In the genomic region with DNA sequence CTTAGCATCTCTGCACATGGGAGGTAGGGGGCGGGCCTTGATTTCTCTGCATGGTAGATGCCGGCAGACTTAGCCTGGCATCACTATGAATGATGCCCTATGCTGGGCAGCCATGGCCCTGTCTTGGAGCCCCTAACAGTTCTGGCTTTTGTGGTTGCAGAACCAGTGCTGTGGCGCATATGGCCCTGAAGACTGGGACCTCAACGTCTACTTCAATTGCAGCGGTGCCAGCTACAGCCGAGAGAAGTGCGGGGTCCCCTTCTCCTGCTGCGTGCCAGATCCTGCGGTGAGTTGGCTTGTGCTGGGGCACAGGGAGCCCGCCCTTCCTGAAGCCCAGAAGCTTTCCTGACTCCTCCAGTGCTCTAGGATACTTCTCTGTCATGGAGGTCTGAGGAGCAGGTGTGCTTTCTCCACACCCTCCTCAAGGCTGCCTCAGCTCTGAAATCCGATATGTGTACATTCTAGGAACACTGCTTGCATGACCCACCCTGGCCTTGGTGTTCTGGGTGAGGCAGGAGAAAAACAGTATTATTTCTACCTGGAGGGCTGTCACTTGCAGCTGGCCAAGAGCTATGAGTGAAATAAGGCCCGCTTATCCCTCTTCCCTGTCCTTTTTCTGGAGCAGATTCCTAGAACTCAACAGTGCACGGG, we compare ENCODE assay signal across 13 cellular contexts. TPM values are rescaled to one million over a fixed set of nuclear protein-coding genes. Genes with fewer than 3 reads are reported as not detected.
DNase-seq lines count a peak whose midpoint lies in the region; ATAC-seq and TF ChIP-seq lines count a peak whose summit lies in the region.
"Had no signal": no experiment of that assay in that cellular context is flagged by ENCODE, and none has a peak within 500 bp of the region (broad histone marks: within the 10 kb centered on the region; RNA-seq: fewer than 3 reads in every experiment).

No MANE protein-coding gene starts in this region.

- H3K36me3 Mint-ChIP-seq in activated CD4-positive, alpha-beta memory T cell treated with anti-CD3 and anti-CD28 coated beads, Interleukin-2, amount 10 ng/mL, durations not matched to agents 7 days and 5 days (ENCODE audit: low read depth): peaks cover 75% of the 10 kb centered on the region
- peaks cover 30% of the 10 kb centered on the region for H3K36me3 Mint-ChIP-seq in memory B cell

- H3K4me3 ChIP-seq in tibial artery: no peak overlapping the region
- H3K4me3 ChIP-seq: gastrocnemius medialis, psoas muscle, thyroid gland had no signal

- intact Hi-C loops in cardiac septum (cut with DNase I) (no loop called here), left cardiac atrium (cut with DNase I) (no loop called here), tibial artery (cut with DNase I; ENCODE audit: low total_unique reads) (no loop called here)

- no peaks in the 10 kb centered on the region for H3K27me3 ChIP-seq in tibial artery
- H3K27me3 ChIP-seq: gastrocnemius medialis, thyroid gland had no signal

- H3K36me3 ChIP-seq in tibial artery: peaks cover 35 to 94% (median 92%) of the 10 kb centered on the region in 3 donors

- H3K4me1 Mint-ChIP-seq in activated CD4-positive, alpha-beta memory T cell treated with anti-CD3 and anti-CD28 coated beads, Interleukin-2, amount 10 ng/mL, durations not matched to agents 7 days and 5 days: peaks cover 25% of the 10 kb centered on the region
- H3K4me1 Mint-ChIP-seq in memory B cell: peaks cover 3% of the 10 kb centered on the region

- CTCF ChIA-PET in activated CD4-positive, alpha-beta memory T cell treated with anti-CD3 and anti-CD28 coated beads, Interleukin-2, amount 10 ng/mL, durations not matched to agents 7 days and 5 days (lab: Charles Lee): interaction anchor here (0.6 to 17.8 kb wide), 11 partner anchors 10 to 88 kb away, joined by 3 to 414 read pairs (median 6); a partner anchor contains a TSS

- H3K9me3 ChIP-seq in tibial artery: no peaks in the 10 kb centered on the region
- H3K9me3 ChIP-seq: gastrocnemius medialis, psoas muscle, thyroid gland had no signal

- no peaks in the 10 kb centered on the region for H3K9me3 Mint-ChIP-seq in activated CD4-positive, alpha-beta memory T cell treated with anti-CD3 and anti-CD28 coated beads, Interleukin-2, amount 10 ng/mL, durations not matched to agents 7 days and 5 days
- no peaks in the 10 kb centered on the region for H3K9me3 Mint-ChIP-seq in memory B cell

- no peak overlapping the region for H3K4me3 Mint-ChIP-seq in activated CD4-positive, alpha-beta memory T cell treated with anti-CD3 and anti-CD28 coated beads, Interleukin-2, amount 10 ng/mL, durations not matched to agents 7 days and 5 days
- H3K4me3 Mint-ChIP-seq in memory B cell: no peak overlapping the region
- H3K4me3 Mint-ChIP-seq: B cell had no signal

- in situ Hi-C loops in KBM-7 (cut with MboI; ENCODE audit: low pct_unique_long_range_greater_than_20kb, low sequenced_read_pairs): no loop called here

- H3K27me3 Mint-ChIP-seq in activated CD4-positive, alpha-beta memory T cell treated with anti-CD3 and anti-CD28 coated beads, Interleukin-2, amount 10 ng/mL, durations not matched to agents 7 days and 5 days: no peaks in the 10 kb centered on the region
- H3K27me3 Mint-ChIP-seq in memory B cell: no peaks in the 10 kb centered on the region
- H3K27me3 Mint-ChIP-seq: B cell had no signal

- no peak for TF ChIP-seq CTCF in tibial artery (IDR thresholded peaks at IDR 0.05)

- H3K27ac Mint-ChIP-seq in activated CD4-positive, alpha-beta memory T cell treated with anti-CD3 and anti-CD28 coated beads, Interleukin-2, amount 10 ng/mL, durations not matched to agents 7 days and 5 days: peak overlapping the region; percentile 58
- H3K27ac Mint-ChIP-seq in memory B cell: peak overlapping the region; percentile 4
- H3K27ac Mint-ChIP-seq: B cell had no signal

- H3K27ac ChIP-seq in tibial artery: no peak overlapping the region
- H3K27ac ChIP-seq: psoas muscle had no signal

- ATAC-seq in left cardiac atrium (no peak), memory B cell (ENCODE audit: low read depth) (no peak), SK-N-SH treated with all-trans-retinoic acid at 6 μM for 48 hours (no peak)
- ATAC-seq: gastrocnemius medialis, psoas muscle had no signal

- peak; percentile 39 for DNase-seq in cardiac septum (ENCODE audit: low spot score)
- DNase-seq in left cardiac atrium: no peak
- DNase-seq in activated CD4-positive, alpha-beta memory T cell treated with anti-CD3 and anti-CD28 coated beads, Interleukin-2, amount 10 ng/mL, durations not matched to agents 7 days and 5 days: no peak
- DNase-seq in memory B cell (ENCODE audit: low spot score in 2 of 2): no peak
- DNase-seq in tibial artery: peak; percentile 12 to 43
- no peak for DNase-seq in KBM-7
- no peak for DNase-seq in HCEC 1CT
- DNase-seq: gastrocnemius medialis, NCI-H1694, thyroid gland had no signal

- H3K4me1 ChIP-seq in tibial artery: peaks cover 0 to 13% (median 9%) of the 10 kb centered on the region in 4 donors

- POLR2A ChIA-PET in activated CD4-positive, alpha-beta memory T cell treated with anti-CD3 and anti-CD28 coated beads, Interleukin-2, amount 10 ng/mL, durations not matched to agents 7 days and 5 days (lab: Charles Lee): interaction anchor here (1.0 to 1.5 kb wide), 6 partner anchors 13 to 67 kb away, joined by 3 to 5 read pairs (median 4); no protein-coding TSS in a partner anchor

TF ChIP-seq in SK-N-SH treated with all-trans-retinoic acid at 6 μM for 48 hours, 23 proteins besides CTCF, POLR2A, EP300 and RAD21:
- TF ChIP-seq RARB (CRISPR knock-in tag; IDR thresholded peaks at IDR 0.05): no peak
- no peak for TF ChIP-seq ZNF70 (CRISPR knock-in tag; IDR thresholded peaks at IDR 0.05)
- no peak for TF ChIP-seq TOX (CRISPR knock-in tag; IDR thresholded peaks at IDR 0.05; ENCODE audit: borderline replicate concordance)
- TF ChIP-seq ZNF565 (CRISPR knock-in tag; conservative IDR thresholded peaks at IDR 0.05; ENCODE audit: low read depth): no peak
- TF ChIP-seq ISL1 (CRISPR knock-in tag; IDR thresholded peaks at IDR 0.05): no peak
- no peak for TF ChIP-seq ZC3H10 (CRISPR knock-in tag; IDR thresholded peaks at IDR 0.05)

RNA-seq across cellular contexts. Expression of a gene that starts 25.6 kb away (rescaled TPM):
- total RNA-seq in cardiac septum: not detected
- total RNA-seq in left cardiac atrium: under 1 TPM in 1 of 2 donors, not detected in 1; 0.05 TPM
- total RNA-seq in activated CD4-positive, alpha-beta memory T cell treated with anti-CD3 and anti-CD28 coated beads, Interleukin-2, amount 10 ng/mL, durations not matched to agents 7 days and 5 days: under 1 TPM; 0.13 to 0.15 TPM
- total RNA-seq: gastrocnemius medialis, psoas muscle had no signal

RNA-seq across cellular contexts. Expression of a gene that starts 58.0 kb away (rescaled TPM):
- total RNA-seq in cardiac septum (20.1 TPM), left cardiac atrium (10 to 100 TPM; 44.3 to 51.0 TPM)
- 100 to 1,000 TPM; 130 to 136 TPM for total RNA-seq in activated CD4-positive, alpha-beta memory T cell treated with anti-CD3 and anti-CD28 coated beads, Interleukin-2, amount 10 ng/mL, durations not matched to agents 7 days and 5 days

Comparison
In these comparisons a context has a peak if more than half of its experiments do, and no peak if none do; other contexts are left out.
1. DNase-seq: peak in cardiac septum (single experiment) and tibial artery (2 of 2); none in left cardiac atrium (single experiment), activated CD4-positive, alpha-beta memory T cell treated with anti-CD3 and anti-CD28 coated beads, Interleukin-2, amount 10 ng/mL, durations not matched to agents 7 days and 5 days (single experiment), memory B cell (0 of 2), KBM-7 (single experiment) and HCEC 1CT (single experiment).